In genomic region chr7:20786049-20786412, GRCh38 we compare ENCODE assay signal across 10 cellular contexts. TPM values are rescaled to one million over a fixed set of nuclear protein-coding genes. Genes with fewer than 3 reads are reported as not detected.
DNase-seq lines count a peak whose midpoint lies in the region; ATAC-seq, FAIRE-seq and TF ChIP-seq lines count a peak whose summit lies in the region.
"Had no signal": no experiment of that assay in that cellular context is flagged by ENCODE, and none has a peak within 500 bp of the region (broad histone marks: within the 10 kb centered on the region; RNA-seq: fewer than 3 reads in every experiment).

No MANE protein-coding gene starts in this region.

- no peak for TF ChIP-seq RAD21 in H1 (IDR thresholded peaks at IDR 0.05 in 1 of 2, conservative IDR thresholded peaks at IDR 0.05 in 1 of 2; ENCODE audit: low read depth in 2 of 2, low read length in 2 of 2)

- peak overlapping the region; percentile 19; the same call in 1 of the 2 replicates for H3K4me2 ChIP-seq in PC-9
- peak overlapping the region; percentile 95 to 99 for H3K4me2 ChIP-seq in H1 (ENCODE audit: insufficient read depth in 1 of 2, low read depth in 2 of 2, low read length in 2 of 2)
- peak overlapping the region; percentile 45 for H3K4me2 ChIP-seq in osteoblast (ENCODE audit: insufficient read depth, low read length)

- no peaks in the 10 kb centered on the region for H4K20me1 ChIP-seq in PC-9 (ENCODE audit: insufficient read depth)
- no peaks in the 10 kb centered on the region for H4K20me1 ChIP-seq in H1 (replicated peaks in 1 of 2; ENCODE audit: control insufficient read depth in 1 of 2, insufficient read depth in 2 of 2, low read length in 2 of 2)
- H4K20me1 ChIP-seq in osteoblast (ENCODE audit: insufficient read depth, low read length), result no peaks in the 10 kb centered on the region

- no TSS peak for BruUV-seq in PC-9 (replicated peaks; lab: Mats Ljungman, UMichigan)

- H2BK5ac ChIP-seq in H1 (ENCODE audit: low read depth, low read length), result no peak overlapping the region

- POLR2A ChIA-PET in PC-9 (lab: Charles Lee; ENCODE audit: unreplicated experiment) (no interaction called here), H1 (lab: Charles Lee; ENCODE audit: partially characterized antibody) (interaction anchor here (2.7 to 14.6 kb wide), 2 partner anchors 9 to 45 kb away, joined by 8 to 192 read pairs; partner anchors contain the start of gene SP8)

- no peak overlapping the region for H2BK120ac ChIP-seq in H1 (replicated peaks; ENCODE audit: low read depth, low read length)

- H4K91ac ChIP-seq in H1 (replicated peaks; ENCODE audit: insufficient read length, low read length), result no peak overlapping the region

- H3K36me3 ChIP-seq in GM06990 (ENCODE audit: control insufficient read depth, insufficient read depth, low read length), result no peaks in the 10 kb centered on the region
- H3K36me3 ChIP-seq in PC-9 (ENCODE audit: low read depth), result no peaks in the 10 kb centered on the region
- no peaks in the 10 kb centered on the region for H3K36me3 ChIP-seq in H1 (ENCODE audit: control insufficient read depth in 2 of 4, insufficient read depth in 4 of 4, low read length in 3 of 4)
- no peaks in the 10 kb centered on the region for H3K36me3 ChIP-seq in osteoblast (ENCODE audit: insufficient read depth, low read length)

- H3K4me3 ChIP-seq in GM06990 (replicated peaks; ENCODE audit: low read depth, low read length), result peak overlapping the region; percentile 35
- no peak overlapping the region for H3K4me3 ChIP-seq in PC-9
- H3K4me3 ChIP-seq in H1 (ENCODE audit: extremely low read depth in 1 of 4, insufficient read depth in 2 of 4, low read depth in 3 of 4, low read length in 4 of 4), result peak overlapping the region; percentile 80 to 92 (median 86)
- no peak overlapping the region for H3K4me3 ChIP-seq in osteoblast (ENCODE audit: insufficient read depth, low read length)

- no peak overlapping the region for H2BK12ac ChIP-seq in H1 (ENCODE audit: low read depth, low read length)

- H3K9me3 ChIP-seq in PC-9 (ENCODE audit: insufficient read depth, low read depth) (no peaks in the 10 kb centered on the region), H1 (ENCODE audit: insufficient read depth in 2 of 2, low read depth in 1 of 2, low read length in 1 of 2) (no peaks in the 10 kb centered on the region), osteoblast (ENCODE audit: low read depth, low read length) (no peaks in the 10 kb centered on the region)

- no peak overlapping the region for H3K4ac ChIP-seq in H1 (replicated peaks; ENCODE audit: insufficient read length, low read depth, low read length)

- intact Hi-C loops in PC-9 (cut with micrococcal nuclease; ENCODE audit: unreplicated experiment), result no loop called here

- H3K9ac ChIP-seq in H1 (replicated peaks in 1 of 4; ENCODE audit: extremely low read depth in 1 of 4, low read depth in 3 of 4, low read length in 3 of 4), result peak overlapping the region in 2 of 4 experiments; percentile 54 to 63; a peak in 2 of 7 replicates
- H3K9ac ChIP-seq: parathyroid adenoma had no signal

- H4K5ac ChIP-seq in H1 (ENCODE audit: insufficient read length, low read depth, low read length), result no peak overlapping the region

- no peaks in the 10 kb centered on the region for H3K79me1 ChIP-seq in H1 (ENCODE audit: low read depth, low read length)

- H3K9me2 ChIP-seq in PC-9 (ENCODE audit: insufficient read depth), result no peaks in the 10 kb centered on the region

- H2BK20ac ChIP-seq in H1 (ENCODE audit: low read length), result no peak overlapping the region

- H3K56ac ChIP-seq in H1 (replicated peaks; ENCODE audit: insufficient read length, low read depth, low read length), result no peak overlapping the region

- no peak overlapping the region for H3K27ac ChIP-seq in PC-9
- no peak overlapping the region for H3K27ac ChIP-seq in H1 (ENCODE audit: low read depth, low read length)
- no peak overlapping the region for H3K27ac ChIP-seq in osteoblast (ENCODE audit: low read depth, low read length)
- H3K27ac ChIP-seq: parathyroid adenoma had no signal

- no peak for TF ChIP-seq CTCF in GM06990 (IDR thresholded peaks at IDR 0.05; ENCODE audit: insufficient read depth, low read length, poor library complexity, severe bottlenecking)
- no peak for TF ChIP-seq CTCF in PC-9 (conservative IDR thresholded peaks at IDR 0.05)
- no peak for TF ChIP-seq CTCF in H1 (IDR thresholded peaks at IDR 0.05; ENCODE audit: control extremely low read depth in 1 of 3, insufficient read depth in 1 of 3, low read depth in 1 of 3, low read length in 3 of 3)
- no peak for TF ChIP-seq CTCF in osteoblast (IDR thresholded peaks at IDR 0.05; ENCODE audit: extremely low read depth, low read depth, low read length)
- no peak for TF ChIP-seq CTCF in omental fat pad (IDR thresholded peaks at IDR 0.05)

- no peaks in the 10 kb centered on the region for H3F3A ChIP-seq in PC-9 (ENCODE audit: insufficient read depth, low read depth)

- H2BK15ac ChIP-seq in H1 (ENCODE audit: low read length), result no peak overlapping the region

- no peak for TF ChIP-seq POLR2A in H1 (IDR thresholded peaks at IDR 0.05; ENCODE audit: control extremely low read depth in 1 of 2, low read depth in 2 of 2, low read length in 2 of 2)

- TF ChIP-seq EP300 in H1 (IDR thresholded peaks at IDR 0.05; ENCODE audit: borderline replicate concordance in 1 of 2, low read depth in 2 of 2, low read length in 2 of 2), result no peak

- no peak for FAIRE-seq in H1 (lab: Jason Lieb, UNC)

- no peak overlapping the region for H3K14ac ChIP-seq in H1 (ENCODE audit: insufficient read length)

- no peaks in the 10 kb centered on the region for H3K79me2 ChIP-seq in PC-9 (ENCODE audit: low read depth)
- H3K79me2 ChIP-seq in H1 (ENCODE audit: control insufficient read depth in 1 of 2, insufficient read depth in 2 of 2, low read length in 2 of 2), result peaks cover 0 to 28% of the 10 kb centered on the region in 2 experiments; a peak in 2 of 4 replicates
- no peaks in the 10 kb centered on the region for H3K79me2 ChIP-seq in osteoblast (ENCODE audit: insufficient read depth, low read length)
- H3K79me2 ChIP-seq: parathyroid adenoma had no signal

- peaks cover 25% of the 10 kb centered on the region for H3K23me2 ChIP-seq in H1 (ENCODE audit: low read depth, low read length)

- H2AK5ac ChIP-seq in H1 (ENCODE audit: low read depth, low read length), result no peak overlapping the region

- H2AFZ ChIP-seq in PC-9 (peak overlapping the region; percentile 18; the same call in 1 of the 2 replicates), H1 (ENCODE audit: low read length) (no peak overlapping the region), osteoblast (ENCODE audit: low read length) (no peak overlapping the region)
- H2AFZ ChIP-seq: parathyroid adenoma had no signal

- CTCF ChIA-PET in PC-9 (lab: Charles Lee) (no interaction called here), H1 (lab: Charles Lee; ENCODE audit: partially characterized antibody) (interaction anchor here (1.0 to 7.9 kb wide), 6 partner anchors 6 to 21 kb away, joined by 3 to 48 read pairs (median 4); no protein-coding TSS in a partner anchor)

- no peak overlapping the region for H3K23ac ChIP-seq in H1 (ENCODE audit: insufficient read length)

- WGBS in H1 (ENCODE audit: extremely low coverage in 1 of 2, insufficient coverage in 1 of 2, insufficient read length in 1 of 2, insufficient replicate concordance in 2 of 2, low coverage in 1 of 2, low lambda C conversion rate in 2 of 2, missing lambda C conversion rate in 1 of 2), 2 experiments, result 2% methylated on average over 10 of the region's 10 CpGs; no CpG with 5 or more reads in 1 of the 2 experiments

- H3K18ac ChIP-seq in H1 (ENCODE audit: extremely low read depth, low read length), result no peak overlapping the region

- DNase-seq in GM06990 (ENCODE audit: extremely low read depth, insufficient read length), result no peak
- no peak for DNase-seq in PC-9
- DNase-seq in H1 (ENCODE audit: low read depth in 1 of 2, low spot score in 2 of 2), result no peak
- DNase-seq in osteoblast (ENCODE audit: insufficient read length, low spot score, missing footprints), result no peak
- DNase-seq in omental fat pad (ENCODE audit: low spot score), result no peak
- DNase-seq in stimulated activated CD4-positive, alpha-beta T cell treated with anti-CD3 and anti-CD28 coated beads, Interleukin-12 subunit alpha, Interleukin-12 subunit beta, amount 100 ng/mL, for 4 hours, result no peak
- DNase-seq in HCEC 1CT, result no peak
- DNase-seq: central memory CD4-positive, alpha-beta T cell had no signal

- no peak for ATAC-seq in omental fat pad (ENCODE audit: low FRiP score)
- ATAC-seq in HG03025 (IDR thresholded peaks at IDR 0.05; ENCODE audit: low FRiP score, unreplicated experiment), result no peak

- no peak overlapping the region for H4K8ac ChIP-seq in H1 (ENCODE audit: extremely low read depth, insufficient read depth, low read length)

- H3K27me3 ChIP-seq in GM06990 (replicated peaks; ENCODE audit: control insufficient read depth, insufficient read depth, low read length), result no peaks in the 10 kb centered on the region; the same call in 1 of the 2 replicates
- H3K27me3 ChIP-seq in PC-9 (ENCODE audit: insufficient read depth, low read depth), result no peaks in the 10 kb centered on the region; the same call in 1 of the 2 replicates
- H3K27me3 ChIP-seq in H1 (replicated peaks in 1 of 4; ENCODE audit: control insufficient read depth in 3 of 4, extremely low read depth in 1 of 4, insufficient read depth in 3 of 4, low read length in 3 of 4), result peaks cover 10 to 45% (median 26%) of the 10 kb centered on the region in 4 experiments
- peaks cover 75% of the 10 kb centered on the region for H3K27me3 ChIP-seq in osteoblast (ENCODE audit: insufficient read depth, low read length)

- no peaks in the 10 kb centered on the region for H3K4me1 ChIP-seq in PC-9 (replicated peaks; ENCODE audit: insufficient read depth)
- peaks cover 0 to 25% (median 15%) of the 10 kb centered on the region in 4 experiments; a peak in 6 of 7 replicates for H3K4me1 ChIP-seq in H1 (replicated peaks in 1 of 4; ENCODE audit: control insufficient read depth in 3 of 4, insufficient read depth in 4 of 4, low read length in 3 of 4)
- H3K4me1 ChIP-seq in osteoblast (ENCODE audit: insufficient read depth, low read length), result no peaks in the 10 kb centered on the region
- H3K4me1 ChIP-seq: parathyroid adenoma had no signal

TF ChIP-seq in H1, 55 proteins besides CTCF, POLR2A, EP300 and RAD21:
- TF ChIP-seq RNF2 (IDR thresholded peaks at IDR 0.05; ENCODE audit: borderline replicate concordance, low read depth, low read length, missing control alignments, poor library complexity, severe bottlenecking) (peak; percentile 56), CTBP2 (IDR thresholded peaks at IDR 0.05; ENCODE audit: borderline replicate concordance, insufficient read depth, insufficient read length, low read length) (no peak)

RNA-seq across cellular contexts. Expression of gene SP8, which starts 0.7 kb away (rescaled TPM):
- total RNA-seq in PC-9 (2021), result not detected in 2 replicates
- total RNA-seq in H1 (2021; fragmentation: NEBNext Ultra II Directional; extraction: Animal tissue kit (Norgen Biotek cat#: 25700)), result 10.6 and 12.0 TPM in 2 replicates
- 11.3 and 13.5 TPM in 2 replicates for polyA plus RNA-seq in H1 (2011; rRNA removed)
- polyA plus RNA-seq in H1 (2011; cell fraction: cytosol; rRNA removed), result 7.9 TPM
- polyA plus RNA-seq in H1 (2011; cell fraction: nucleus; rRNA removed), result 11.6 TPM
- polyA plus RNA-seq in H1 (2012, experiment 1 of 2), result 6.5 to 9.0 TPM (median 6.8 TPM) in 4 replicates
- 4.7 TPM for polyA plus RNA-seq in H1 (2012, experiment 2 of 2)
- 3.4 TPM for polyA plus RNA-seq in H1 (2013, experiment 1 of 2)
- 2.8 TPM for polyA plus RNA-seq in H1 (2013, experiment 2 of 2)
- 3.4 and 3.8 TPM in 2 replicates for polyA minus RNA-seq in H1 (2011; rRNA and poly(A)+ RNA removed)
- 9.6 TPM for polyA minus RNA-seq in H1 (2011; cell fraction: cytosol; rRNA and poly(A)+ RNA removed)
- polyA minus RNA-seq in H1 (2011; cell fraction: nucleus; rRNA and poly(A)+ RNA removed), result 9.8 TPM
- total RNA-seq in osteoblast, result not detected in 2 replicates
- not detected for total RNA-seq in omental fat pad

Comparison
In these comparisons a context has a peak if more than half of its experiments do, and no peak if none do; other contexts are left out.
1. H3K4me3 ChIP-seq: peak in GM06990 (single experiment) and H1 (4 of 4); none in PC-9 (single experiment) and osteoblast (single experiment).
2. H3K4me2 ChIP-seq: peak in every context shown above with its lines; median percentile 97 in H1; 45 in osteoblast; 19 in PC-9.
3. RNA of gene SP8, which starts 0.7 kb away (total RNA-seq): 10.6 to 12.0 TPM in H1; not detected in PC-9, not detected in osteoblast and not detected in omental fat pad; every median in the first group is over 10 times any median in the second.